Comparison of ENCODE assay signal across 10 cellular contexts in the genomic region with DNA sequence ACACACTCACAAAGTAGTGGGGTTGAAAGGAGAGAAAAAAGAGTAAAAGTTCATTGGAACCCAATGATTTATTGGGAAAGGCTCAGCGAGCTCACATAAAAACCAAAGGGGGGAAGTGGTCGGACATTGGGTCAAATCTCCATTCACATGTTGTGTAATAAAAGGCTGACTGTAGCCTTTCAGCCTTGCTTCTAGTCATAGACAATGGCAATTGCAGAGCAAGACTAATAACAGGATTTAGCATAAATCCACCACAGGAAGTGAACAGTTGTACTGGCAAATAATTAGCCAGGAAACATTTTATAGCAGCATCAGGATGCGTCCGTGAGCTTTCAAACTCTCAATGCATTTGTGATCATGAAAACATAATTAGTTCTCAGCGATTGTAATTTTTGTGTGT.
DNase-seq lines count a peak whose midpoint lies in the region; ATAC-seq and TF ChIP-seq lines count a peak whose summit lies in the region.
"Had no signal": no experiment of that assay in that cellular context is flagged by ENCODE, and none has a peak within 500 bp of the region (broad histone marks: within the 10 kb centered on the region; RNA-seq: fewer than 3 reads in every experiment).

No MANE protein-coding gene starts in this region.

- intact Hi-C loops in lower leg skin (cut with DNase I; ENCODE audit: low total_unique reads) = no loop called here

- DNase-seq in DMS153 (lab: John Stamatoyannopoulos, UW) (peak; percentile 63), NB4 (ENCODE audit: low read depth) (peak; percentile 77), glomerular endothelial cell (ENCODE audit: extremely low read depth, low read depth, low spot score) (peak; percentile 51), islet precursor cell (no peak), lower leg skin (ENCODE audit: low spot score in 2 of 2) (no peak), OCI-M1 (lab: John Stamatoyannopoulos, UW) (no peak)
- no peak for DNase-seq in effector CD4-positive, alpha-beta T cell
- DNase-seq: activated gamma-delta T cell treated with Interleukin-2 at 50 U/mL for 16 hours, NCI-H1694 treated with DMSO at 0.1 percent for 48 hours had no signal

- H3K4me3 ChIP-seq in NB4 (ENCODE audit: low read depth, low read length) (no peak overlapping the region), lower leg skin (ENCODE audit: low read depth, poor library complexity, severe bottlenecking) (no peak overlapping the region)

- ATAC-seq in GM21825 (IDR thresholded peaks at IDR 0.05; ENCODE audit: unreplicated experiment) = peak; percentile 97

- TF ChIP-seq POLR2A in NB4 (IDR thresholded peaks at IDR 0.05; ENCODE audit: extremely low read depth, insufficient read length) (no peak), lower leg skin (IDR thresholded peaks at IDR 0.05) (no peak)

- TF ChIP-seq CTCF in NB4 (IDR thresholded peaks at IDR 0.05; ENCODE audit: low read depth, low read length) = no peak
- TF ChIP-seq CTCF in lower leg skin (IDR thresholded peaks at IDR 0.05) = no peak

- 53 to 55% methylated on average over 5 of the region's 5 CpGs for WGBS in lower leg skin, 2 donors

Comparison
In these comparisons a context has a peak if more than half of its experiments do, and no peak if none do; other contexts are left out.
1. DNase-seq: peak in DMS153 (single experiment), NB4 (single experiment) and glomerular endothelial cell (single experiment); none in islet precursor cell (single experiment), lower leg skin (0 of 2), effector CD4-positive, alpha-beta T cell (single experiment) and OCI-M1 (single experiment).